In genomic region chr17:39235555-39236221, GRCh38 we compare ENCODE assay signal across 1 cellular context.
TF ChIP-seq lines count a peak whose summit lies in the region.

No MANE protein-coding gene starts in this region.

TF ChIP-seq in HEK293, 187 proteins besides CTCF, POLR2A, EP300 and RAD21 (continued from another document):
- TF ChIP-seq ZNF394 (tag by site-specific recombination; IDR thresholded peaks at IDR 0.05; ENCODE audit: borderline replicate concordance) = peak; percentile 36; the same call in 1 of the 2 replicates
- no peak for TF ChIP-seq ZNF341 (tag by site-specific recombination; IDR thresholded peaks at IDR 0.05; ENCODE audit: low read depth)
- TF ChIP-seq KLF17 (tag by site-specific recombination; IDR thresholded peaks at IDR 0.05) = no peak
TF ChIP-seq in HEK293: peak in this region for 24.
